In the genomic region with DNA sequence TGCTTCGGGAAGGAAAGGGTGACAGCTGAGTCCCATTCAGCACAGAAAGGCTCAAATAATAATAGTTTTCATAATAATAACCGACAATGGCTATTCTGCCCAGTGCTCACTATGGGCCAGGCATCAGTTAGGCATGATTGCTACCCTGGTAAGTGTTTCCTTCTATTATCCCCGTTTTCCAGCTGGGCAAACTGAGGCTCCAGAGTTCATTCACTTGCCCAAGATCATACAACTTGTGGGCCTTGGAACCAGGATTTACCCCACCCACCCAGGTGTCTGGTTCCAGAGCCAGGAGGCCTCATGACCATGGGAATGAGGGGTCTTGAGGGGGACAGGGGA, we compare ENCODE assay signal across 8 cellular contexts. TPM values are rescaled to one million over a fixed set of nuclear protein-coding genes. Genes with fewer than 3 reads are reported as not detected.
DNase-seq lines count a peak whose midpoint lies in the region; ATAC-seq and TF ChIP-seq lines count a peak whose summit lies in the region.

No MANE protein-coding gene starts in this region.

- peak overlapping the region; percentile 80 for H3K4me3 ChIP-seq in AG04450 (ENCODE audit: low read depth, low read length)
- H3K4me3 ChIP-seq in mucosa of descending colon = no peak overlapping the region

- H3K27me3 Mint-ChIP-seq in MCF 10A (ENCODE audit: insufficient read depth, unreplicated experiment) = no peaks in the 10 kb centered on the region

- CTCF ChIA-PET in AG04450 (lab: Charles Lee) = interaction anchor here (1.0 kb wide), 1 partner anchor 28 kb away, joined by 5 read pairs; no protein-coding TSS in a partner anchor
- CTCF ChIA-PET in MCF 10A (lab: Yijun Ruan, JAX) = interaction anchor here (0.5 to 1.3 kb wide), 2 partner anchors 17 to 32 kb away, joined by 3 to 5 read pairs; no protein-coding TSS in a partner anchor
- CTCF ChIA-PET in HEK293T (lab: Yijun Ruan, JAX) = no interaction called here

- H3K9me3 ChIP-seq in AG04450 (ENCODE audit: control insufficient read depth, insufficient read depth, low read length) (no peaks in the 10 kb centered on the region; the same call in 1 of the 2 replicates), mucosa of descending colon (no peaks in the 10 kb centered on the region)

- H3K27me3 ChIP-seq in AG04450 (ENCODE audit: control insufficient read depth, insufficient read depth, low read length) = no peaks in the 10 kb centered on the region

- DNase-seq in AG04450 (ENCODE audit: low read depth, low spot score) = no peak
- DNase-seq in MCF 10A (ENCODE audit: unreplicated experiment) = no peak
- no peak for DNase-seq in mucosa of descending colon
- no peak for DNase-seq in HEK293T (ENCODE audit: extremely low spot score)
- no peak for DNase-seq in activated CD4-positive, alpha-beta T cell treated with anti-CD3 and anti-CD28 coated beads, Interleukin-2, amount 50 U/mL, for 1 hour

- no peaks in the 10 kb centered on the region for H3K36me3 ChIP-seq in mucosa of descending colon (ENCODE audit: low read depth)

- peak; percentile 3 for ATAC-seq in HG02943 (IDR thresholded peaks at IDR 0.05; ENCODE audit: low read depth, unreplicated experiment)
- ATAC-seq in mucosa of descending colon = peak; percentile 15
- no peak for ATAC-seq in GM21619 (IDR thresholded peaks at IDR 0.05; ENCODE audit: unreplicated experiment)
- no peak for ATAC-seq in HG03469 (IDR thresholded peaks at IDR 0.05; ENCODE audit: unreplicated experiment)

- no peak overlapping the region for H3K27ac Mint-ChIP-seq in MCF 10A (ENCODE audit: low read depth, unreplicated experiment)

- BruUV-seq in MCF 10A (replicated peaks; lab: Mats Ljungman, UMichigan) = TSS peak; percentile 65

- intact Hi-C loops in MCF 10A (cut with micrococcal nuclease) = loop anchor here (2.0 kb wide), 1 partner anchor 46 kb away; the partner anchor contains the start of gene MFN2
- intact Hi-C loops in mucosa of descending colon (cut with DNase I, micrococcal nuclease) = no loop called here

- POLR2A ChIA-PET in AG04450 (lab: Yijun Ruan, JAX) = interaction anchor here (1.0 kb wide), 2 partner anchors 25 to 27 kb away, joined by 5 to 9 read pairs; no protein-coding TSS in a partner anchor
- POLR2A ChIA-PET in MCF 10A (lab: Yijun Ruan, JAX) = interaction anchor here (0.6 to 3.9 kb wide), 8 partner anchors 9 to 47 kb away, joined by 3 to 48 read pairs (median 4); partner anchors contain the start of genes KIAA2013 and MFN2
- POLR2A ChIA-PET in HEK293T (lab: Yijun Ruan, JAX) = interaction anchor here (0.6 to 1.0 kb wide), 12 partner anchors 9 to 84 kb away, joined by 3 to 10 read pairs (median 4); partner anchors contain the start of genes KIAA2013, MFN2 and MIIP

- no peak for TF ChIP-seq CTCF in AG04450 (IDR thresholded peaks at IDR 0.05; ENCODE audit: low read depth, low read length)
- no peak for TF ChIP-seq CTCF in MCF 10A (IDR thresholded peaks at IDR 0.05; ENCODE audit: unreplicated experiment)
- TF ChIP-seq CTCF in mucosa of descending colon (IDR thresholded peaks at IDR 0.05) = no peak

- H3K27ac ChIP-seq in AG04450 (ENCODE audit: low read depth, low read length) = peak overlapping the region; percentile 68

- H3K36me3 Mint-ChIP-seq in MCF 10A (ENCODE audit: insufficient read depth, unreplicated experiment) = peaks cover 13% of the 10 kb centered on the region

- H3K4me3 Mint-ChIP-seq in MCF 10A (ENCODE audit: unreplicated experiment) = peak overlapping the region; percentile 74

- peaks cover 10% of the 10 kb centered on the region for H3K4me1 ChIP-seq in mucosa of descending colon (ENCODE audit: low read depth)

- H3K9me3 Mint-ChIP-seq in MCF 10A (ENCODE audit: unreplicated experiment) = no peaks in the 10 kb centered on the region

- H3K4me1 Mint-ChIP-seq in MCF 10A (ENCODE audit: insufficient read depth, unreplicated experiment) = peaks cover 21% of the 10 kb centered on the region

TF ChIP-seq in HEK293T, 16 proteins besides CTCF, POLR2A, EP300 and RAD21:
- TF ChIP-seq SUZ12 (IDR thresholded peaks at IDR 0.05) (no peak), BHLHE40 (IDR thresholded peaks at IDR 0.05; ENCODE audit: borderline replicate concordance) (no peak), ZNF384 (IDR thresholded peaks at IDR 0.05) (no peak), SP1 (IDR thresholded peaks at IDR 0.05) (no peak), LEF1 (IDR thresholded peaks at IDR 0.05; ENCODE audit: borderline replicate concordance) (no peak), TARDBP (IDR thresholded peaks at IDR 0.05) (no peak), HDGF (IDR thresholded peaks at IDR 0.05; ENCODE audit: borderline replicate concordance) (no peak), FOXK2 (IDR thresholded peaks at IDR 0.05) (no peak), ARNT (IDR thresholded peaks at IDR 0.05) (no peak), PKNOX1 (IDR thresholded peaks at IDR 0.05) (no peak), NFRKB (IDR thresholded peaks at IDR 0.05) (no peak), FOXA1 (IDR thresholded peaks at IDR 0.05) (no peak), CTBP1 (IDR thresholded peaks at IDR 0.05; ENCODE audit: borderline replicate concordance) (no peak), FOXM1 (IDR thresholded peaks at IDR 0.05; ENCODE audit: borderline replicate concordance) (no peak), L3MBTL2 (conservative IDR thresholded peaks at IDR 0.05) (no peak), ELF4 (IDR thresholded peaks at IDR 0.05) (no peak)
TF ChIP-seq in HEK293T: peak in this region for 0.

RNA-seq across cellular contexts. Expression of gene PLOD1, which starts 0.5 kb away (rescaled TPM):
- polyA plus RNA-seq in AG04450 (2011; rRNA removed) = 314 and 427 TPM in 2 replicates
- polyA minus RNA-seq in AG04450 (2011; rRNA and poly(A)+ RNA removed) = 219 and 313 TPM in 2 replicates
- total RNA-seq in MCF 10A (2022) (47.2 and 48.2 TPM in 2 replicates), mucosa of descending colon (10 to 100 TPM; 33.7 to 68.6 (median 35.4) TPM)

RNA-seq across cellular contexts. Expression of gene KIAA2013, which starts 8.8 kb away (rescaled TPM):
- polyA plus RNA-seq in AG04450 (2011; rRNA removed) = 35.8 and 45.5 TPM in 2 replicates
- 22.7 and 32.3 TPM in 2 replicates for polyA minus RNA-seq in AG04450 (2011; rRNA and poly(A)+ RNA removed)
- total RNA-seq in MCF 10A (2022) (20.4 and 24.3 TPM in 2 replicates), mucosa of descending colon (100 to 1,000 TPM in 1 of 3 donors, 10 to 100 TPM in 2; 69.6 to 102 (median 88.6) TPM)

RNA-seq across cellular contexts. Expression of gene MFN2, which starts 45.2 kb away (rescaled TPM):
- polyA plus RNA-seq in AG04450 (2011; rRNA removed) = 43.9 and 53.9 TPM in 2 replicates
- 62.7 and 70.7 TPM in 2 replicates for polyA minus RNA-seq in AG04450 (2011; rRNA and poly(A)+ RNA removed)
- total RNA-seq in MCF 10A (2022) (95.6 and 105 TPM in 2 replicates), mucosa of descending colon (100 to 1,000 TPM; 103 to 131 (median 110) TPM)

Comparison
In these comparisons a context has a peak if more than half of its experiments do, and no peak if none do; other contexts are left out.
1. ATAC-seq: peak in HG02943 (single experiment) and mucosa of descending colon (single experiment); none in GM21619 (single experiment) and HG03469 (single experiment).